Comparison of ENCODE assay signal across 11 cellular contexts in genomic region chr17:74282274-74282586, GRCh38. TPM values are rescaled to one million over a fixed set of nuclear protein-coding genes. Genes with fewer than 3 reads are reported as not detected.
"Had no signal": no experiment of that assay in that cellular context is flagged by ENCODE, and none has a peak within 500 bp of the region (broad histone marks: within the 10 kb centered on the region; RNA-seq: fewer than 3 reads in every experiment).

No MANE protein-coding gene starts in this region.

RNA-seq across cellular contexts. Expression of gene DNAI2, which starts 8.2 kb away (rescaled TPM):
- total RNA-seq: cardiac muscle cell, endodermal cell, epithelial cell of proximal tubule, fibroblast of lung, left lobe of liver, occipital lobe, renal cortical epithelial cell, sigmoid colon, SJSA1, urinary bladder had no signal
- polyA plus RNA-seq: cardiac muscle cell, fibroblast of lung, neural cell had no signal

RNA-seq across cellular contexts. Expression of gene KIF19, which starts 43.8 kb away (rescaled TPM):
- total RNA-seq: epithelial cell of proximal tubule, occipital lobe, renal cortical epithelial cell, SJSA1 had no signal
- polyA plus RNA-seq: cardiac muscle cell, fibroblast of lung, neural cell had no signal
